ENCODE assay signal across 19 cellular contexts in genomic region chr2:195687320-195688086, GRCh38. TPM values are rescaled to one million over a fixed set of nuclear protein-coding genes. Genes with fewer than 3 reads are reported as not detected.
DNase-seq lines count a peak whose midpoint lies in the region; ATAC-seq, FAIRE-seq and TF ChIP-seq lines count a peak whose summit lies in the region.
"Had no signal": no experiment of that assay in that cellular context is flagged by ENCODE, and none has a peak within 500 bp of the region (broad histone marks: within the 10 kb centered on the region; RNA-seq: fewer than 3 reads in every experiment).

No MANE protein-coding gene starts in this region.

- H3K27me3 Mint-ChIP-seq in MCF 10A (ENCODE audit: insufficient read depth, unreplicated experiment) (no peaks in the 10 kb centered on the region), brain (no peaks in the 10 kb centered on the region)
- H3K27me3 Mint-ChIP-seq: CD8-positive, alpha-beta memory T cell had no signal

- H3K4me1 ChIP-seq in breast epithelium = no peaks in the 10 kb centered on the region

- intact Hi-C loops in MCF 10A (cut with micrococcal nuclease) (no loop called here), breast epithelium (cut with DNase I; ENCODE audit: low total_unique reads) (no loop called here)

- no TSS peak for BruUV-seq in MCF 10A (replicated peaks; lab: Mats Ljungman, UMichigan)

- H3K9me3 ChIP-seq in breast epithelium = peaks cover 0 to 9% of the 10 kb centered on the region in 2 donors

- TF ChIP-seq CTCF in MCF 10A (IDR thresholded peaks at IDR 0.05; ENCODE audit: unreplicated experiment) (no peak), breast epithelium (IDR thresholded peaks at IDR 0.05) (no peak), brain (conservative IDR thresholded peaks at IDR 0.05) (no peak)

- CTCF ChIA-PET in MCF 10A (lab: Yijun Ruan, JAX) = interaction anchor here (0.7 to 0.9 kb wide), 2 partner anchors 31 to 650 kb away, joined by 3 to 4 read pairs; partner anchors contain the start of gene SLC39A10

- no peak overlapping the region for H3K27ac ChIP-seq in breast epithelium
- H3K27ac ChIP-seq: BLaER1 treated with 17β-estradiol and CSF1 and Interleukin-3, amounts not matched to agents 10 nM and 100 nM; HL-60 had no signal

- no peaks in the 10 kb centered on the region for H3K27me3 ChIP-seq in breast epithelium
- H3K27me3 ChIP-seq: BLaER1 treated with 17β-estradiol and CSF1 and Interleukin-3, amounts not matched to agents 10 nM and 100 nM had no signal

- ATAC-seq in HG03378 (IDR thresholded peaks at IDR 0.05; ENCODE audit: unreplicated experiment) = peak; percentile 65

- no peak overlapping the region for H3K4me3 Mint-ChIP-seq in MCF 10A (ENCODE audit: unreplicated experiment)
- no peak overlapping the region for H3K4me3 Mint-ChIP-seq in brain

- H3K36me3 Mint-ChIP-seq in MCF 10A (ENCODE audit: insufficient read depth, unreplicated experiment) (peaks cover 24% of the 10 kb centered on the region), brain (peaks cover 62% of the 10 kb centered on the region)

- TF ChIP-seq POLR2A in breast epithelium (IDR thresholded peaks at IDR 0.05) (no peak), GM12892 (IDR thresholded peaks at IDR 0.05; ENCODE audit: low read depth, low read length) (no peak)

- POLR2A ChIA-PET in MCF 10A (lab: Yijun Ruan, JAX) = interaction anchor here (0.8 to 1.3 kb wide), 2 partner anchors 31 to 151 kb away, joined by 3 read pairs; no protein-coding TSS in a partner anchor

- no peak overlapping the region for H3K4me3 ChIP-seq in breast epithelium
- H3K4me3 ChIP-seq: BLaER1 treated with 17β-estradiol and CSF1 and Interleukin-3, amounts not matched to agents 10 nM and 100 nM; HAP-1 had no signal

- H3K9me3 Mint-ChIP-seq in MCF 10A (ENCODE audit: unreplicated experiment) = peaks cover 20% of the 10 kb centered on the region
- peaks cover 22 to 23% (median 22%) of the 10 kb centered on the region in 5 experiments for H3K9me3 Mint-ChIP-seq in brain

- no peak for FAIRE-seq in GM12892 (lab: Jason Lieb, UNC)
- FAIRE-seq: D721Med, HTR-8/SVneo had no signal

- DNase-seq in MCF 10A (ENCODE audit: unreplicated experiment) (no peak), breast epithelium (ENCODE audit: low spot score in 2 of 2) (no peak), retina (peak; percentile 58), NOMO-1 treated with DMSO at 0.1 percent for 48 hours (lab: John Stamatoyannopoulos, UW; ENCODE audit: unreplicated experiment) (no peak), GM12892 (ENCODE audit: insufficient read length) (no peak), iPS-NIHi7 (ENCODE audit: extremely low spot score) (no peak)
- DNase-seq: 8988T; CD8-positive, alpha-beta memory T cell; DMS79; NCI-H1436 treated with DMSO at 0.1 percent for 48 hours; NCI-H524; SHP77 had no signal

- peaks cover 19% of the 10 kb centered on the region for H3K4me1 Mint-ChIP-seq in MCF 10A (ENCODE audit: insufficient read depth, unreplicated experiment)
- H3K4me1 Mint-ChIP-seq in brain = peaks cover 41% of the 10 kb centered on the region

- H3K36me3 ChIP-seq in breast epithelium = no peaks in the 10 kb centered on the region

- H3K27ac Mint-ChIP-seq in MCF 10A (ENCODE audit: low read depth, unreplicated experiment) (peak overlapping the region; percentile 51), brain (peak overlapping the region in 3 of 5 experiments; percentile 24 to 44 (median 37))

RNA-seq across cellular contexts. Expression of gene SLC39A10, which starts 30.5 kb away (rescaled TPM):
- total RNA-seq in MCF 10A (2022) = 47.8 and 59.8 TPM in 2 replicates
- total RNA-seq in breast epithelium = 10 to 100 TPM; 16.3 to 31.5 (median 25.8) TPM
- 7.8 TPM for polyA plus RNA-seq in brain (ENCODE audit: insufficient read depth, low read depth, low replicate concordance)
- polyA plus RNA-seq in GM12892 (2012; ENCODE audit: missing spikeins) = 3.5 TPM
